Comparison of ENCODE assay signal across 9 cellular contexts in the genomic region with DNA sequence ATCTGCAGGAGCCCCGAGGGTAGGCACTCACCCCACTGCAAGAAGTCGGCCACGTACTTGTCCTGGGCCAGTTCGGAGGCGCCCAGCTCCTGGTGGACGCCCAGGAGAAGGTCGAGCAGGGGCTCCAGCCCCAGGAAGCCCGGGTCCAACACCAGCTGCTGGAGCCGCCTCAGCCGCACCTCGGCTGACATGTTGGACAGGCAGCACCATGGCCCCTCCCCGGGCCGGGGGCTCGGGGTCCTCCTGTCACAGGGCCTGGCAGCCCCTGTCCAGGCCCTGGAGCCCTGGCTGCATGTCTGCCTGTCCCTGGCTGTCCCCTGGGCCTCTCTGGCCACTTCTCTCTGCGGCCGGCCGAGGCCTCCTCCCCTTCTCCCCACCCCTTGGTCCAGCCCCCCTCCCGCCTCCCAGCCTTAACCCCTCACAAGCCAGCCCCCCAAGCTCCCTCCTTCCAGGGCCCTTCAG. TPM values are rescaled to one million over a fixed set of nuclear protein-coding genes. Genes with fewer than 3 reads are reported as not detected.
DNase-seq lines count a peak whose midpoint lies in the region; ATAC-seq and TF ChIP-seq lines count a peak whose summit lies in the region.
"Had no signal": no experiment of that assay in that cellular context is flagged by ENCODE, and none has a peak within 500 bp of the region (broad histone marks: within the 10 kb centered on the region; RNA-seq: fewer than 3 reads in every experiment).

A gene with protein sequence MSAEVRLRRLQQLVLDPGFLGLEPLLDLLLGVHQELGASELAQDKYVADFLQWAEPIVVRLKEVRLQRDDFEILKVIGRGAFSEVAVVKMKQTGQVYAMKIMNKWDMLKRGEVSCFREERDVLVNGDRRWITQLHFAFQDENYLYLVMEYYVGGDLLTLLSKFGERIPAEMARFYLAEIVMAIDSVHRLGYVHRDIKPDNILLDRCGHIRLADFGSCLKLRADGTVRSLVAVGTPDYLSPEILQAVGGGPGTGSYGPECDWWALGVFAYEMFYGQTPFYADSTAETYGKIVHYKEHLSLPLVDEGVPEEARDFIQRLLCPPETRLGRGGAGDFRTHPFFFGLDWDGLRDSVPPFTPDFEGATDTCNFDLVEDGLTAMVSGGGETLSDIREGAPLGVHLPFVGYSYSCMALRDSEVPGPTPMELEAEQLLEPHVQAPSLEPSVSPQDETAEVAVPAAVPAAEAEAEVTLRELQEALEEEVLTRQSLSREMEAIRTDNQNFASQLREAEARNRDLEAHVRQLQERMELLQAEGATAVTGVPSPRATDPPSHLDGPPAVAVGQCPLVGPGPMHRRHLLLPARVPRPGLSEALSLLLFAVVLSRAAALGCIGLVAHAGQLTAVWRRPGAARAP (minus strand): TSS at position 329 of the 462 bp plus-strand sequence. CDS start 138 bp downstream, at position 191.

- TF ChIP-seq CTCF in BJ (IDR thresholded peaks at IDR 0.05; ENCODE audit: insufficient read depth, low read depth, low read length) (0 out of 2 replicates have a peak, but pooled peaks have one; percentile 8), RWPE1 (conservative IDR thresholded peaks at IDR 0.05; ENCODE audit: low read depth) (no peak), fibroblast of lung (conservative IDR thresholded peaks at IDR 0.05 in 1 of 2, IDR thresholded peaks at IDR 0.05 in 1 of 2; ENCODE audit: low read depth in 1 of 2, low read length in 2 of 2) (no peak), osteoblast (IDR thresholded peaks at IDR 0.05; ENCODE audit: extremely low read depth, low read depth, low read length) (no peak)

- H2AFZ ChIP-seq in fibroblast of lung (ENCODE audit: low read length) (no peak within 1 kb of the TSS), osteoblast (ENCODE audit: low read length) (peak within 1 kb of the TSS; percentile 72)

- H3K4me1 ChIP-seq in fibroblast of lung (ENCODE audit: control insufficient read depth, extremely low read depth, insufficient read depth, low read length) (peaks cover 25% of the 10 kb centered on the region), osteoblast (ENCODE audit: insufficient read depth, low read length) (peaks cover 32% of the 10 kb centered on the region)

- no peak for ATAC-seq in HG02678 (IDR thresholded peaks at IDR 0.05; ENCODE audit: unreplicated experiment)

- H3K36me3 ChIP-seq in BJ (ENCODE audit: control insufficient read depth, insufficient read depth, low read length), result peaks cover 36% of the 10 kb centered on the region
- H3K36me3 ChIP-seq in fibroblast of lung (ENCODE audit: control insufficient read depth, insufficient read depth, low read length), result peaks cover 42% of the 10 kb centered on the region
- H3K36me3 ChIP-seq in osteoblast (ENCODE audit: insufficient read depth, low read length), result peaks cover 41% of the 10 kb centered on the region

- peaks cover 17 to 21% of the 10 kb centered on the region in 2 donors for H3K4me1 Mint-ChIP-seq in immature natural killer cell

- H3K79me2 ChIP-seq in fibroblast of lung (ENCODE audit: control insufficient read depth, insufficient read depth, low read length) (peaks cover 12% of the 10 kb centered on the region), osteoblast (ENCODE audit: insufficient read depth, low read length) (peaks cover 52% of the 10 kb centered on the region)

- H3K4me3 ChIP-seq in BJ (ENCODE audit: low read depth, low read length) (peak within 1 kb of the TSS; percentile 77), fibroblast of lung (replicated peaks in 1 of 4; ENCODE audit: control extremely low read depth in 1 of 4, insufficient read depth in 1 of 4, low read depth in 3 of 4, low read length in 4 of 4) (peak within 1 kb of the TSS; percentile 39 to 81 (median 52)), osteoblast (ENCODE audit: insufficient read depth, low read length) (peak within 1 kb of the TSS; percentile 75)

- H3K27me3 ChIP-seq in BJ (ENCODE audit: control insufficient read depth, insufficient read depth, low read length) (no peaks in the 10 kb centered on the region), fibroblast of lung (ENCODE audit: control insufficient read depth, insufficient read depth, low read length) (no peaks in the 10 kb centered on the region), osteoblast (ENCODE audit: insufficient read depth, low read length) (no peaks in the 10 kb centered on the region)

- H3K27ac ChIP-seq in RWPE1, result peak within 1 kb of the TSS; percentile 98
- peak within 1 kb of the TSS; percentile 90 for H3K27ac ChIP-seq in fibroblast of lung (ENCODE audit: insufficient read depth, low read length)
- H3K27ac ChIP-seq in osteoblast (ENCODE audit: low read depth, low read length), result peak within 1 kb of the TSS; percentile 91

- peaks cover 6 to 11% (median 6%) of the 10 kb centered on the region in 3 donors for H3K27me3 Mint-ChIP-seq in immature natural killer cell (ENCODE audit: low read depth in 3 of 3)

- H3K9ac ChIP-seq in fibroblast of lung (ENCODE audit: insufficient read depth, low read length), result peak within 1 kb of the TSS; percentile 67

- DNase-seq in BJ (ENCODE audit: low read depth) (no peak), RWPE1 (ENCODE audit: low spot score) (no peak), fibroblast of lung (ENCODE audit: low read depth in 2 of 2) (no peak), osteoblast (ENCODE audit: insufficient read length, low spot score, missing footprints) (peak; percentile 95), immature natural killer cell (no peak), NCI-H526 treated with DMSO at 0.1 percent for 48 hours (lab: John Stamatoyannopoulos, UW) (no peak)
- no peak for DNase-seq in activated CD8-positive, alpha-beta memory T cell treated with anti-CD3 and anti-CD28 coated beads, Interleukin-2, amount 50 U/mL, for 4 hours

- no peaks in the 10 kb centered on the region for H3K9me3 Mint-ChIP-seq in immature natural killer cell
- H3K9me3 Mint-ChIP-seq: central memory CD8-positive, alpha-beta T cell had no signal

- peak within 1 kb of the TSS; percentile 93 for H3K4me2 ChIP-seq in fibroblast of lung (ENCODE audit: extremely low read depth, insufficient read depth, low read length)
- H3K4me2 ChIP-seq in osteoblast (ENCODE audit: insufficient read depth, low read length), result peak within 1 kb of the TSS; percentile 69

- H3K9me3 ChIP-seq in fibroblast of lung (ENCODE audit: control insufficient read depth, insufficient read depth, low read depth, low read length), result no peaks in the 10 kb centered on the region
- H3K9me3 ChIP-seq in osteoblast (ENCODE audit: low read depth, low read length), result no peaks in the 10 kb centered on the region

- peaks cover 0 to 16% (median 3%) of the 10 kb centered on the region in 3 donors for H3K36me3 Mint-ChIP-seq in immature natural killer cell

- POLR2A ChIA-PET in BJ (lab: Charles Lee) (interaction anchor here (0.5 to 1.4 kb wide), 9 partner anchors 9 to 604 kb away, joined by 3 to 16 read pairs (median 3); partner anchors contain the start of genes DMWD, QPCTL, SIX5 and SNRPD2), RWPE1 (lab: Yijun Ruan, JAX; ENCODE audit: low non-redundant PET) (interaction anchor here (0.5 to 2.6 kb wide), 8 partner anchors 12 to 932 kb away, joined by 3 to 27 read pairs (median 4); partner anchors contain the start of gene SIX5)

- H3K4me3 Mint-ChIP-seq in immature natural killer cell, result no peak within 1 kb of the TSS
- H3K4me3 Mint-ChIP-seq: central memory CD8-positive, alpha-beta T cell had no signal

- CTCF ChIA-PET in BJ (lab: Yijun Ruan, JAX) (interaction anchor here (1.5 to 4.1 kb wide), 6 partner anchors 10 to 35 kb away, joined by 4 to 31 read pairs (median 14); partner anchors contain the start of genes DMWD and SIX5), RWPE1 (lab: Yijun Ruan, JAX) (interaction anchor here (1.1 to 1.3 kb wide), 3 partner anchors 9 to 12 kb away, joined by 3 to 8 read pairs (median 4); partner anchors contain the start of gene DMWD)

- no peak within 1 kb of the TSS for H3K27ac Mint-ChIP-seq in immature natural killer cell

- H4K20me1 ChIP-seq in fibroblast of lung (ENCODE audit: control insufficient read depth, extremely low read depth, insufficient read depth, low read length) (no peaks in the 10 kb centered on the region), osteoblast (ENCODE audit: insufficient read depth, low read length) (peaks cover 42% of the 10 kb centered on the region)

RNA-seq across cellular contexts. Expression of the gene that starts here (rescaled TPM):
- 86.2 and 131 TPM in 2 replicates for polyA plus RNA-seq in BJ (2011; rRNA removed)
- polyA minus RNA-seq in BJ (2011; rRNA and poly(A)+ RNA removed), result 40.2 and 46.7 TPM in 2 replicates
- total RNA-seq in fibroblast of lung, result 44.9 and 115 TPM in 2 replicates
- polyA plus RNA-seq in fibroblast of lung, result 28.8 and 54.7 TPM in 2 replicates
- 41.2 and 83.1 TPM in 2 replicates for polyA plus RNA-seq in fibroblast of lung (2012)
- polyA minus RNA-seq in fibroblast of lung (ENCODE audit: low replicate concordance), result 28.0 and 56.4 TPM in 2 replicates
- 26.8 and 30.4 TPM in 2 replicates for total RNA-seq in osteoblast
- polyA plus RNA-seq in immature natural killer cell, result 1 to 10 TPM in 2 of 3 donors, under 1 TPM in 1; 0.34 to 2.7 (median 1.2) TPM

Comparison
In these comparisons a context has a peak if more than half of its experiments do, and no peak if none do; other contexts are left out.
1. RNA of the gene that starts here (polyA plus RNA-seq): 86.2 to 131 TPM in BJ and 28.8 to 83.1 TPM in fibroblast of lung; 0.34 to 2.7 TPM in immature natural killer cell; every median in the first group is over 4 times any median in the second.
2. Peak in every context shown above with its lines, with median percentiles within 50 percentile points of each other: H3K4me3 ChIP-seq and H3K27ac ChIP-seq.